ENCODE assay signal across 2 cellular contexts in the genomic region with DNA sequence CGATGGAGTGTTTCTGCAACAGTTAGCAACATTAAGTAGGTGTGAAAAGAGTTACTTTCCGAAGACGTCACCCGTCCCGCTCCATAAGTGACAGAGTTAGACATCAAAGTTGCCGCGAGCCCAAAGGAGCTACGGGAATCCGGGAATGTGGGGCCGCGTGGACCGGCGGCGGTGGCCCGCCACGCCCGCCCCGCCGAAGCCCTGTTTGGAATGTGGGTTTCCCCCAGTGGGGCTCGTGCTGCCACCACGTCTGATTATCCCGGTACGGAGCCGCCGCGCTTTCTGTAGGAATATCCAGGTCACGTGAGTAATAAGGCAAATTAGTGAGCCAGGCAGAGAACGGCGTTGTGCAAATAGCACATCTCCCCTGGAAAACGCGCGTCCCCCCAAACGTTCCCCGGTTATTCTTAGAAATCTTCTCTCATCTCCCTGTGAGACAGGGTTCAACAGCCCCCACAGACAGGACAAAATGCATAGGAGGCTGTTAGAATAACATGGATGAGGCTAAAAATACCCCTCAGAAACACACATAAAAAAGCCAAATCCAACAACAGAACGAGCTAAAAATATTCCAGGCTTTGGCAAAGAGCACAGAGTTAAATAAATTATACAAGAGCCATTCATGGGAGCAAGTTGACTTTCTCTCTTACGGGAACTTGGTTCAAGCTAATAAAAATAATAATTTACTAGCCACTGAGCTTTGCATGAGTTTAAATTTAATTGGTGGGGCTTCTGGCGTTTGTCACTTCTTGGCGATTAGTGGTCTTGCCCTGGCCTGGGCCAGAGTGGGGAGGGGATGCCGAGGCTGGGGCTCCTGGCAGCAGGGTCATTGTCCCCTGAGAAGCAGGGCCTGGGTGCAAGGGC.
TF ChIP-seq lines count a peak whose summit lies in the region.

No MANE protein-coding gene starts in this region.

TF ChIP-seq in K562, 482 proteins besides CTCF, POLR2A, EP300 and RAD21:
- peak; percentile 53 for TF ChIP-seq RBFOX2 (IDR thresholded peaks at IDR 0.05; ENCODE audit: low read depth, low read length)
- TF ChIP-seq ZFPM2 (CRISPR knock-in tag; IDR thresholded peaks at IDR 0.05), result no peak
- no peak for TF ChIP-seq PML (IDR thresholded peaks at IDR 0.05; ENCODE audit: low read length)
- TF ChIP-seq, protein P1, sequence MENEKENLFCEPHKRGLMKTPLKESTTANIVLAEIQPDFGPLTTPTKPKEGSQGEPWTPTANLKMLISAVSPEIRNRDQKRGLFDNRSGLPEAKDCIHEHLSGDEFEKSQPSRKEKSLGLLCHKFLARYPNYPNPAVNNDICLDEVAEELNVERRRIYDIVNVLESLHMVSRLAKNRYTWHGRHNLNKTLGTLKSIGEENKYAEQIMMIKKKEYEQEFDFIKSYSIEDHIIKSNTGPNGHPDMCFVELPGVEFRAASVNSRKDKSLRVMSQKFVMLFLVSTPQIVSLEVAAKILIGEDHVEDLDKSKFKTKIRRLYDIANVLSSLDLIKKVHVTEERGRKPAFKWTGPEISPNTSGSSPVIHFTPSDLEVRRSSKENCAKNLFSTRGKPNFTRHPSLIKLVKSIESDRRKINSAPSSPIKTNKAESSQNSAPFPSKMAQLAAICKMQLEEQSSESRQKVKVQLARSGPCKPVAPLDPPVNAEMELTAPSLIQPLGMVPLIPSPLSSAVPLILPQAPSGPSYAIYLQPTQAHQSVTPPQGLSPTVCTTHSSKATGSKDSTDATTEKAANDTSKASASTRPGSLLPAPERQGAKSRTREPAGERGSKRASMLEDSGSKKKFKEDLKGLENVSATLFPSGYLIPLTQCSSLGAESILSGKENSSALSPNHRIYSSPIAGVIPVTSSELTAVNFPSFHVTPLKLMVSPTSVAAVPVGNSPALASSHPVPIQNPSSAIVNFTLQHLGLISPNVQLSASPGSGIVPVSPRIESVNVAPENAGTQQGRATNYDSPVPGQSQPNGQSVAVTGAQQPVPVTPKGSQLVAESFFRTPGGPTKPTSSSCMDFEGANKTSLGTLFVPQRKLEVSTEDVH (IDR thresholded peaks at IDR 0.05; ENCODE audit: low read depth, partially characterized antibody), result no peak
- TF ChIP-seq ZNF717 (CRISPR knock-in tag; IDR thresholded peaks at IDR 0.05), result no peak
- no peak for TF ChIP-seq MBD2 (IDR thresholded peaks at IDR 0.05; ENCODE audit: borderline replicate concordance, low read depth)
- no peak for TF ChIP-seq CREBBP (IDR thresholded peaks at IDR 0.05; ENCODE audit: low read depth, low read length)
TF ChIP-seq in K562: peak in this region for 1.

TF ChIP-seq in HepG2, 621 proteins besides CTCF, POLR2A, EP300 and RAD21:
- TF ChIP-seq AGO2 (optimal IDR thresholded peaks at IDR 0.05; ENCODE audit: low read depth, low read length), result peak; percentile 56
- TF ChIP-seq ZNF747 (CRISPR knock-in tag; IDR thresholded peaks at IDR 0.05; ENCODE audit: borderline replicate concordance), result no peak
